Comparison of ENCODE assay signal across 8 cellular contexts in genomic region chr1:16498573-16499359, GRCh38. TPM values are rescaled to one million over a fixed set of nuclear protein-coding genes. Genes with fewer than 3 reads are reported as not detected.
DNase-seq lines count a peak whose midpoint lies in the region; ATAC-seq and TF ChIP-seq lines count a peak whose summit lies in the region.

No MANE protein-coding gene starts in this region.

- ATAC-seq in GM19023 (IDR thresholded peaks at IDR 0.05; ENCODE audit: unreplicated experiment) (peak; percentile 84), HG03196 (IDR thresholded peaks at IDR 0.05; ENCODE audit: unreplicated experiment) (peak; percentile 85)

- DNase-seq in AG08396 (ENCODE audit: low spot score) (peak; percentile 97), NCI-H345 treated with DMSO at 0.1 percent for 48 hours (lab: John Stamatoyannopoulos, UW; ENCODE audit: unreplicated experiment) (peak; percentile 67), kidney epithelial cell (ENCODE audit: low read depth) (peak; percentile 29)
- peak; percentile 64 for DNase-seq in activated CD4-positive, CD25-positive, alpha-beta regulatory T cell treated with anti-CD3 and anti-CD28 coated beads, Interleukin-2, amount 50 U/mL, for 16 hours (ENCODE audit: low read depth, low spot score)
- DNase-seq in central memory CD4-positive, alpha-beta T cell = peak; percentile 74
- peak; percentile 76 to 78 for DNase-seq in stimulated activated CD4-positive, alpha-beta T cell treated with anti-CD3 and anti-CD28 coated beads, Interleukin-15, amount 100 ng/mL, for 1 hour (ENCODE audit: low read depth in 1 of 2, low spot score in 1 of 2)

- TF ChIP-seq CTCF in kidney epithelial cell (IDR thresholded peaks at IDR 0.05; ENCODE audit: insufficient read depth, low read length, poor library complexity, severe bottlenecking) = no peak

- no peaks in the 10 kb centered on the region for H3K36me3 ChIP-seq in kidney epithelial cell (ENCODE audit: control insufficient read depth, insufficient read depth, low read length)

- H3K27me3 ChIP-seq in kidney epithelial cell (ENCODE audit: control insufficient read depth, insufficient read depth, low read length) = no peaks in the 10 kb centered on the region

- H3K4me3 ChIP-seq in kidney epithelial cell (ENCODE audit: low read depth, low read length) = peak overlapping the region; percentile 81

RNA-seq across cellular contexts. Expression of gene RNU1-1, which starts 15.3 kb away (rescaled TPM):
- under 0.01 TPM in 2 replicates for total RNA-seq in kidney epithelial cell

RNA-seq across cellular contexts. Expression of gene NECAP2, which starts 58.2 kb away (rescaled TPM):
- total RNA-seq in kidney epithelial cell = 135 and 145 TPM in 2 replicates

Comparison
In these comparisons a context has a peak if more than half of its experiments do, and no peak if none do; other contexts are left out.
1. Peak in every context shown above with its lines: DNase-seq, ATAC-seq and H3K4me3 ChIP-seq.
2. DNase-seq: peak in every context shown above with its lines; median percentile 97 in AG08396; 77 in stimulated activated CD4-positive, alpha-beta T cell treated with anti-CD3 and anti-CD28 coated beads, Interleukin-15, amount 100 ng/mL, for 1 hour; 74 in central memory CD4-positive, alpha-beta T cell; 67 in NCI-H345 treated with DMSO at 0.1 percent for 48 hours; 64 in activated CD4-positive, CD25-positive, alpha-beta regulatory T cell treated with anti-CD3 and anti-CD28 coated beads, Interleukin-2, amount 50 U/mL, for 16 hours; 29 in kidney epithelial cell.